28 cellular contexts compared by ENCODE assay signal in genomic region chr10:87594181-87594580, GRCh38.
A peak's percentile ranks its signal among the peaks of the same experiment; 100 is the strongest.
DNase-seq lines count a peak whose midpoint lies in the region; ATAC-seq and TF ChIP-seq lines count a peak whose summit lies in the region.
"Had no signal": no experiment of that assay in that cellular context is flagged by ENCODE, and none has a peak within 500 bp of the region (broad histone marks: within the 10 kb centered on the region; RNA-seq: fewer than 3 reads in every experiment).

No MANE protein-coding gene starts in this region.

- TF ChIP-seq POLR2A in breast epithelium (IDR thresholded peaks at IDR 0.05) = no peak
- TF ChIP-seq POLR2A in uterus (IDR thresholded peaks at IDR 0.05) = no peak

- intact Hi-C loops in breast epithelium (cut with DNase I; ENCODE audit: low total_unique reads) = no loop called here
- intact Hi-C loops in mammary epithelial cell (cut with micrococcal nuclease) = no loop called here
- intact Hi-C loops in uterus (cut with DNase I; ENCODE audit: low total_unique reads) = no loop called here
- intact Hi-C loops in Right ventricle myocardium superior (cut with DNase I) = no loop called here

- H3K79me2 ChIP-seq in mammary epithelial cell (ENCODE audit: insufficient read depth, low read length) = no peaks in the 10 kb centered on the region
- no peaks in the 10 kb centered on the region for H3K79me2 ChIP-seq in osteoblast (ENCODE audit: insufficient read depth, low read length)

- H3K4me1 ChIP-seq in breast epithelium (peaks cover 0 to 6% of the 10 kb centered on the region in 2 donors), mammary epithelial cell (ENCODE audit: insufficient read depth, low read length) (peaks cover 13% of the 10 kb centered on the region), osteoblast (ENCODE audit: insufficient read depth, low read length) (peaks cover 5% of the 10 kb centered on the region), uterus (peaks cover 0 to 3% of the 10 kb centered on the region in 2 donors)

- H3K9ac ChIP-seq in mammary epithelial cell (ENCODE audit: insufficient read depth, low read length) = no peak overlapping the region
- H3K9ac ChIP-seq: BLaER1 treated with 17β-estradiol and CSF1 and Interleukin-3, amounts not matched to agents 10 nM and 100 nM; GM23248 had no signal

- H3K4me3 ChIP-seq in breast epithelium = no peak overlapping the region
- no peak overlapping the region for H3K4me3 ChIP-seq in mammary epithelial cell (replicated peaks in 1 of 3; ENCODE audit: insufficient read depth in 1 of 3, low read depth in 2 of 3, low read length in 3 of 3)
- no peak overlapping the region for H3K4me3 ChIP-seq in epithelial cell of esophagus (ENCODE audit: low read length)
- no peak overlapping the region for H3K4me3 ChIP-seq in osteoblast (ENCODE audit: insufficient read depth, low read length)
- H3K4me3 ChIP-seq in uterus = no peak overlapping the region
- H3K4me3 ChIP-seq in coronary artery = no peak overlapping the region
- H3K4me3 ChIP-seq: BLaER1 treated with 17β-estradiol and CSF1 and Interleukin-3, amounts not matched to agents 10 nM and 100 nM; GM23248; SK-N-MC had no signal

- H2AFZ ChIP-seq in mammary epithelial cell (ENCODE audit: low read depth, low read length) = no peak overlapping the region
- no peak overlapping the region for H2AFZ ChIP-seq in osteoblast (ENCODE audit: low read length)
- H2AFZ ChIP-seq: GM23248 had no signal

- no peak for DNase-seq in breast epithelium (ENCODE audit: low spot score in 2 of 2)
- DNase-seq in mammary epithelial cell = no peak
- peak; percentile 50 for DNase-seq in epithelial cell of esophagus (ENCODE audit: low read depth)
- peak; percentile 25 for DNase-seq in osteoblast (ENCODE audit: insufficient read length, low spot score, missing footprints)
- DNase-seq in uterus = no peak
- DNase-seq in Right ventricle myocardium superior = no peak
- no peak for DNase-seq in coronary artery (ENCODE audit: low spot score)
- DNase-seq in SKM-1 treated with dmso at 0.1 percent for 144 hours (lab: John Stamatoyannopoulos, UW; ENCODE audit: unreplicated experiment) = no peak
- DNase-seq: 8988T; AML-193; CD4-positive, alpha-beta T cell; H9; HFFc6; KBM-7; MV-4-11; NCI-H1105; NCI-H1436 treated with DMSO at 0.1 percent for 48 hours; NCI-H1930; NCI-H2107; NCI-H446; NCI-H524 treated with DMSO at 0.1 percent for 48 hours; NCI-H82; NK-92 treated with Interleukin-12 subunit alpha and Interleukin-12 subunit beta, amount 100 ng/mL, for 24 hours; RPMI8226; SHP77 had no signal

- H3K27ac ChIP-seq in breast epithelium = peak overlapping the region; percentile 48 to 73
- H3K27ac ChIP-seq in mammary epithelial cell (ENCODE audit: insufficient read depth, low read depth, low read length) = no peak overlapping the region
- H3K27ac ChIP-seq in osteoblast (ENCODE audit: low read depth, low read length) = no peak overlapping the region
- peak overlapping the region; percentile 30 to 32 for H3K27ac ChIP-seq in uterus
- peak overlapping the region in 1 of 2 donors; percentile 75 for H3K27ac ChIP-seq in coronary artery
- H3K27ac ChIP-seq: BLaER1 treated with 17β-estradiol and CSF1 and Interleukin-3, amounts not matched to agents 10 nM and 100 nM; GM23248; SK-N-MC had no signal

- in situ Hi-C loops in mammary epithelial cell (cut with MboI; ENCODE audit: low sequenced_read_pairs in 2 of 2) = no loop called here

- no peaks in the 10 kb centered on the region for H3K9me3 ChIP-seq in breast epithelium
- H3K9me3 ChIP-seq in mammary epithelial cell (replicated peaks; ENCODE audit: insufficient read depth, low read length) = no peaks in the 10 kb centered on the region
- no peaks in the 10 kb centered on the region for H3K9me3 ChIP-seq in osteoblast (ENCODE audit: low read depth, low read length)
- H3K9me3 ChIP-seq in uterus = no peaks in the 10 kb centered on the region
- H3K9me3 ChIP-seq: BLaER1 treated with 17β-estradiol and CSF1 and Interleukin-3, amounts not matched to agents 10 nM and 100 nM had no signal

- CTCF ChIA-PET in mammary epithelial cell (lab: Charles Lee; ENCODE audit: low non-redundant PET) = no interaction called here

- H4K20me1 ChIP-seq in mammary epithelial cell (ENCODE audit: insufficient read depth, low read length) (no peaks in the 10 kb centered on the region), osteoblast (ENCODE audit: insufficient read depth, low read length) (no peaks in the 10 kb centered on the region)
- H4K20me1 ChIP-seq: BLaER1 treated with 17β-estradiol and CSF1 and Interleukin-3, amounts not matched to agents 10 nM and 100 nM had no signal

- no peaks in the 10 kb centered on the region for H3K36me3 ChIP-seq in breast epithelium
- H3K36me3 ChIP-seq in mammary epithelial cell (ENCODE audit: insufficient read depth, low read length) = no peaks in the 10 kb centered on the region
- no peaks in the 10 kb centered on the region for H3K36me3 ChIP-seq in osteoblast (ENCODE audit: insufficient read depth, low read length)
- H3K36me3 ChIP-seq in uterus = no peaks in the 10 kb centered on the region
- H3K36me3 ChIP-seq: BLaER1 treated with 17β-estradiol and CSF1 and Interleukin-3, amounts not matched to agents 10 nM and 100 nM had no signal

- TF ChIP-seq CTCF in breast epithelium (IDR thresholded peaks at IDR 0.05) (no peak), mammary epithelial cell (conservative IDR thresholded peaks at IDR 0.05 in 1 of 2, IDR thresholded peaks at IDR 0.05 in 1 of 2; ENCODE audit: extremely low read depth in 1 of 2, insufficient read depth in 1 of 2, low read depth in 1 of 2, low read length in 2 of 2) (no peak), epithelial cell of esophagus (IDR thresholded peaks at IDR 0.05; ENCODE audit: insufficient read depth, low read depth, low read length, missing control alignments) (no peak), osteoblast (IDR thresholded peaks at IDR 0.05; ENCODE audit: extremely low read depth, low read depth, low read length) (no peak), uterus (IDR thresholded peaks at IDR 0.05) (no peak), coronary artery (IDR thresholded peaks at IDR 0.05) (no peak)

- ATAC-seq in Right ventricle myocardium superior (ENCODE audit: poor library complexity) = no peak

- no TSS peak for BruUV-seq in mammary epithelial cell (replicated peaks; lab: Mats Ljungman, UMichigan)

- 18% methylated on average over 1 of the region's 1 CpG for WGBS in mammary epithelial cell (ENCODE audit: low coverage, missing lambda C conversion rate)

- H3K27me3 ChIP-seq in breast epithelium = no peaks in the 10 kb centered on the region
- H3K27me3 ChIP-seq in mammary epithelial cell (ENCODE audit: insufficient read depth, low read length) = no peaks in the 10 kb centered on the region
- H3K27me3 ChIP-seq in osteoblast (ENCODE audit: insufficient read depth, low read length) = no peaks in the 10 kb centered on the region
- no peaks in the 10 kb centered on the region for H3K27me3 ChIP-seq in uterus
- H3K27me3 ChIP-seq: BLaER1 treated with 17β-estradiol and CSF1 and Interleukin-3, amounts not matched to agents 10 nM and 100 nM had no signal

- dilution Hi-C loops in mammary epithelial cell (cut with HindIII; ENCODE audit: low sequenced_read_pairs) = no loop called here

- H3K4me2 ChIP-seq in mammary epithelial cell (ENCODE audit: insufficient read depth, low read depth, low read length) (no peak overlapping the region), osteoblast (ENCODE audit: insufficient read depth, low read length) (no peak overlapping the region)
- H3K4me2 ChIP-seq: BLaER1 treated with 17β-estradiol and CSF1 and Interleukin-3, amounts not matched to agents 10 nM and 100 nM had no signal

Comparison
In these comparisons a context has a peak if more than half of its experiments do, and no peak if none do; other contexts are left out.
1. H3K27ac ChIP-seq: peak in breast epithelium (2 of 2) and uterus (2 of 2); none in mammary epithelial cell (single experiment) and osteoblast (single experiment).
2. DNase-seq: peak in epithelial cell of esophagus (single experiment) and osteoblast (single experiment); none in breast epithelium (0 of 2), mammary epithelial cell (single experiment), uterus (0 of 2), Right ventricle myocardium superior (single experiment), coronary artery (single experiment) and SKM-1 treated with dmso at 0.1 percent for 144 hours (single experiment).